ENCODE assay signal across 8 cellular contexts in genomic region chr11:9600651-9601040, GRCh38. TPM values are rescaled to one million over a fixed set of nuclear protein-coding genes. Genes with fewer than 3 reads are reported as not detected.
A peak's percentile ranks its signal among the peaks of the same experiment; 100 is the strongest.
DNase-seq lines count a peak whose midpoint lies in the region; ATAC-seq and TF ChIP-seq lines count a peak whose summit lies in the region.

No MANE protein-coding gene starts in this region.

- DNase-seq in HFFc6 = no peak
- peak; percentile 29 for DNase-seq in NCI-H226
- DNase-seq in lower lobe of right lung = no peak
- no peak for DNase-seq in NCI-H1694 treated with DMSO at 0.1 percent for 48 hours (lab: John Stamatoyannopoulos, UW)
- no peak for DNase-seq in GM19240 (ENCODE audit: insufficient read length, low spot score)
- DNase-seq in NCI-H2081 (lab: John Stamatoyannopoulos, UW) = no peak
- no peak for DNase-seq in SHP77 (lab: John Stamatoyannopoulos, UW)

- peaks cover 29% of the 10 kb centered on the region for H3K4me1 Mint-ChIP-seq in HFFc6 (ENCODE audit: low read depth)

- no peaks in the 10 kb centered on the region for H3K36me3 Mint-ChIP-seq in HFFc6 (ENCODE audit: low read depth)

- no peak for TF ChIP-seq CTCF in HFFc6 (IDR thresholded peaks at IDR 0.05)
- TF ChIP-seq CTCF in lower lobe of right lung (IDR thresholded peaks at IDR 0.05) = no peak

- H3K9me3 ChIP-seq in lower lobe of right lung = no peaks in the 10 kb centered on the region

- H3K27ac Mint-ChIP-seq in HFFc6 = peak overlapping the region; percentile 85

- peak; percentile 35 for ATAC-seq in GM18858 (IDR thresholded peaks at IDR 0.05; ENCODE audit: unreplicated experiment)
- peak; percentile 75 to 94 for ATAC-seq in lower lobe of right lung

- no peak overlapping the region for H3K27ac ChIP-seq in lower lobe of right lung

- peak overlapping the region; percentile 42; the same call in 1 of the 2 replicates for H3K4me3 Mint-ChIP-seq in HFFc6

- H3K36me3 ChIP-seq in lower lobe of right lung = no peaks in the 10 kb centered on the region

- no peaks in the 10 kb centered on the region for H3K9me3 Mint-ChIP-seq in HFFc6

- intact Hi-C loops in lower lobe of right lung (cut with DNase I) = no loop called here

- H3K27me3 Mint-ChIP-seq in HFFc6 (ENCODE audit: insufficient read depth) = no peaks in the 10 kb centered on the region; the same call in none of the 2 replicates

- peaks cover 10% of the 10 kb centered on the region for H3K4me1 ChIP-seq in lower lobe of right lung

- H3K4me3 ChIP-seq in lower lobe of right lung = no peak overlapping the region

- H3K27me3 ChIP-seq in lower lobe of right lung (ENCODE audit: low read depth) = no peaks in the 10 kb centered on the region

RNA-seq across cellular contexts. Expression of gene WEE1, which starts 27.2 kb away (rescaled TPM):
- 10 to 100 TPM; 28.3 to 45.6 (median 39.4) TPM for total RNA-seq in HFFc6 (2021; fragmentation: NEBNext Ultra II Directional; extraction: Animal tissue kit (Norgen Biotek cat#: 25700))
- total RNA-seq in lower lobe of right lung = 12.4 TPM
